In genomic region chr10:49407552-49408137, GRCh38 we compare ENCODE assay signal across 8 cellular contexts. TPM values are rescaled to one million over a fixed set of nuclear protein-coding genes. Genes with fewer than 3 reads are reported as not detected.
DNase-seq lines count a peak whose midpoint lies in the region; ATAC-seq and TF ChIP-seq lines count a peak whose summit lies in the region.

No MANE protein-coding gene starts in this region.

- ATAC-seq in HCT116 (peak; percentile 93), lung (ENCODE audit: insufficient read depth, low FRiP score) (peak; percentile 77), GM18907 (IDR thresholded peaks at IDR 0.05; ENCODE audit: unreplicated experiment) (no peak)

- H3K4me1 Mint-ChIP-seq in activated CD4-positive, alpha-beta T cell treated with anti-CD3 and anti-CD28 coated beads, Interleukin-2, amount 10 ng/mL, durations not matched to agents 7 days and 5 days = no peaks in the 10 kb centered on the region

- no peaks in the 10 kb centered on the region for H3K36me3 Mint-ChIP-seq in activated CD4-positive, alpha-beta T cell treated with anti-CD3 and anti-CD28 coated beads, Interleukin-2, amount 10 ng/mL, durations not matched to agents 7 days and 5 days (ENCODE audit: low read depth)

- RAD21 ChIA-PET in HCT116 (lab: Charles Lee; ENCODE audit: low non-redundant PET in 1 of 2, low total read pairs in 2 of 2, uncharacterized antibody in 2 of 2, unreplicated experiment in 2 of 2) = interaction anchor here (1.3 to 1.8 kb wide), 3 partner anchors 104 to 111 kb away, joined by 6 to 14 read pairs (median 10); no protein-coding TSS in a partner anchor

- H3K4me1 ChIP-seq in HCT116 (ENCODE audit: control insufficient read depth in 1 of 2, insufficient read depth in 2 of 2, low read length in 2 of 2) (no peaks in the 10 kb centered on the region), lung (ENCODE audit: control insufficient read depth in 2 of 2, insufficient read depth in 2 of 2, low read length in 2 of 2) (no peaks in the 10 kb centered on the region)

- no peak overlapping the region for H3K27ac Mint-ChIP-seq in activated CD4-positive, alpha-beta T cell treated with anti-CD3 and anti-CD28 coated beads, Interleukin-2, amount 10 ng/mL, durations not matched to agents 7 days and 5 days

- intact Hi-C loops in HCT116 (cut with micrococcal nuclease) = loop anchor here (1.0 kb wide), 2 partner anchors 105 to 112 kb away; no protein-coding TSS in a partner anchor

- BruUV-seq in HCT116 (replicated peaks; lab: Mats Ljungman, UMichigan) = no TSS peak

- peak; percentile 88 for TF ChIP-seq RAD21 in HCT116 (IDR thresholded peaks at IDR 0.05; ENCODE audit: low read depth)

- H3K9ac ChIP-seq in HCT116 (ENCODE audit: low read length) = no peak overlapping the region

- H3K9me3 ChIP-seq in HCT116 (ENCODE audit: control insufficient read depth in 1 of 2, insufficient read depth in 1 of 2, low read depth in 1 of 2, low read length in 2 of 2) = no peaks in the 10 kb centered on the region
- no peaks in the 10 kb centered on the region for H3K9me3 ChIP-seq in lung (ENCODE audit: control insufficient read depth in 2 of 2, insufficient read depth in 1 of 2, low read length in 1 of 2)

- no peaks in the 10 kb centered on the region for H3K9me2 ChIP-seq in HCT116 (ENCODE audit: insufficient read depth)

- H3K27ac ChIP-seq in HCT116 (ENCODE audit: low read depth, low read length) = no peak overlapping the region
- no peak overlapping the region for H3K27ac ChIP-seq in lung (ENCODE audit: low read depth in 1 of 2, low read length in 1 of 2)

- H3K4me3 ChIP-seq in HCT116 (replicated peaks in 1 of 2; ENCODE audit: low read depth in 1 of 2, low read length in 2 of 2) (no peak overlapping the region), lung (no peak overlapping the region)

- TF ChIP-seq POLR2A in HCT116 (IDR thresholded peaks at IDR 0.05; ENCODE audit: borderline replicate concordance, extremely low read depth, insufficient read depth, insufficient read length) = no peak

- TF ChIP-seq CTCF in HCT116 (IDR thresholded peaks at IDR 0.05 in 2 of 3, conservative IDR thresholded peaks at IDR 0.05 in 1 of 3; ENCODE audit: borderline replicate concordance in 1 of 3, insufficient read depth in 1 of 3, low read depth in 2 of 3, low read length in 2 of 3) (peak; percentile 85 to 96 (median 94)), lung (IDR thresholded peaks at IDR 0.05; ENCODE audit: control extremely low read depth, extremely low read depth) (peak; percentile 65)

- H3K27me3 ChIP-seq in HCT116 (ENCODE audit: insufficient read depth, low read length) = peaks cover 36% of the 10 kb centered on the region
- H3K27me3 ChIP-seq in lung (ENCODE audit: control insufficient read depth, insufficient read depth) = no peaks in the 10 kb centered on the region

- DNase-seq in DMS114 treated with DMSO at 0.1 percent for 48 hours (lab: John Stamatoyannopoulos, UW; ENCODE audit: unreplicated experiment) (peak; percentile 64), HCT116 (ENCODE audit: low read depth, low spot score) (peak; percentile 57), NCI-H345 treated with DMSO at 0.1 percent for 48 hours (lab: John Stamatoyannopoulos, UW; ENCODE audit: unreplicated experiment) (peak; percentile 25), dedifferentiated amniotic fluid mesenchymal stem cell (ENCODE audit: extremely low spot score) (peak; percentile 74), lung (ENCODE audit: low spot score) (peak; percentile 70)
- peak; percentile 81 for DNase-seq in activated CD4-positive, alpha-beta T cell treated with anti-CD3 and anti-CD28 coated beads, Interleukin-2, amount 10 ng/mL, durations not matched to agents 7 days and 5 days
- DNase-seq in stimulated activated CD8-positive, alpha-beta memory T cell treated with anti-CD3 and anti-CD28 coated beads, Interleukin-12 subunit alpha, Interleukin-12 subunit beta, amount 100 ng/mL, for 24 hours (ENCODE audit: extremely low read depth) = peak; percentile 32

- H3K4me3 Mint-ChIP-seq in activated CD4-positive, alpha-beta T cell treated with anti-CD3 and anti-CD28 coated beads, Interleukin-2, amount 10 ng/mL, durations not matched to agents 7 days and 5 days = no peak overlapping the region

- H4K20me1 ChIP-seq in HCT116 (ENCODE audit: insufficient read depth) = no peaks in the 10 kb centered on the region

- CTCF ChIA-PET in HCT116 (lab: Charles Lee) = interaction anchor here (0.6 to 6.8 kb wide), 36 partner anchors 8 to 816 kb away, joined by 3 to 123 read pairs (median 4); partner anchors contain the start of gene ERCC6
- CTCF ChIA-PET in activated CD4-positive, alpha-beta T cell treated with anti-CD3 and anti-CD28 coated beads, Interleukin-2, amount 10 ng/mL, durations not matched to agents 7 days and 5 days (lab: Charles Lee) = interaction anchor here (0.7 to 2.8 kb wide), 14 partner anchors 9 to 774 kb away, joined by 3 to 17 read pairs (median 4); no protein-coding TSS in a partner anchor

- no peaks in the 10 kb centered on the region for H3K79me2 ChIP-seq in HCT116 (ENCODE audit: insufficient read depth, low read length)

- H3K36me3 ChIP-seq in HCT116 (ENCODE audit: control insufficient read depth in 1 of 2, insufficient read depth in 2 of 2, low read length in 2 of 2) = no peaks in the 10 kb centered on the region
- no peaks in the 10 kb centered on the region for H3K36me3 ChIP-seq in lung (ENCODE audit: control insufficient read depth in 2 of 2, insufficient read depth in 2 of 2, low read length in 2 of 2)

- no peak overlapping the region for H3K4me2 ChIP-seq in HCT116 (ENCODE audit: low read length)

- WGBS in lung, 2 donors = 3% methylated on average over 2 of the region's 2 CpGs

- H2AFZ ChIP-seq in HCT116 (ENCODE audit: low read depth, low read length, poor library complexity, severe bottlenecking) = no peak overlapping the region

- H3K9me3 Mint-ChIP-seq in activated CD4-positive, alpha-beta T cell treated with anti-CD3 and anti-CD28 coated beads, Interleukin-2, amount 10 ng/mL, durations not matched to agents 7 days and 5 days = no peaks in the 10 kb centered on the region

- peaks cover 27% of the 10 kb centered on the region for H3K27me3 Mint-ChIP-seq in activated CD4-positive, alpha-beta T cell treated with anti-CD3 and anti-CD28 coated beads, Interleukin-2, amount 10 ng/mL, durations not matched to agents 7 days and 5 days

- POLR2A ChIA-PET in HCT116 (lab: Charles Lee) = no interaction called here
- POLR2A ChIA-PET in activated CD4-positive, alpha-beta T cell treated with anti-CD3 and anti-CD28 coated beads, Interleukin-2, amount 10 ng/mL, durations not matched to agents 7 days and 5 days (lab: Charles Lee) = no interaction called here

TF ChIP-seq in HCT116, 20 proteins besides CTCF, POLR2A, EP300 and RAD21:
- TF ChIP-seq JUND (IDR thresholded peaks at IDR 0.05) (no peak), TCF7L2 (IDR thresholded peaks at IDR 0.05; ENCODE audit: borderline replicate concordance, extremely low read depth, insufficient read depth, insufficient read length) (peak; percentile 12)

RNA-seq across cellular contexts. Expression of gene DRGX, which starts 11.8 kb away (rescaled TPM):
- not detected for total RNA-seq in HCT116 (2021; ENCODE audit: unreplicated experiment)
- not detected in 2 replicates for polyA plus RNA-seq in HCT116 (2012)
- total RNA-seq in activated CD4-positive, alpha-beta T cell treated with anti-CD3 and anti-CD28 coated beads, Interleukin-2, amount 10 ng/mL, durations not matched to agents 7 days and 5 days = not detected
- not detected for total RNA-seq in lung
- under 1 TPM in 1 of 2 donors, not detected in 1; 0.10 TPM for polyA plus RNA-seq in lung

Comparison
In these comparisons a context has a peak if more than half of its experiments do, and no peak if none do; other contexts are left out.
1. DNase-seq: peak in every context shown above with its lines; median percentile 81 in activated CD4-positive, alpha-beta T cell treated with anti-CD3 and anti-CD28 coated beads, Interleukin-2, amount 10 ng/mL, durations not matched to agents 7 days and 5 days; 74 in dedifferentiated amniotic fluid mesenchymal stem cell; 70 in lung; 64 in DMS114 treated with DMSO at 0.1 percent for 48 hours; 57 in HCT116; 32 in stimulated activated CD8-positive, alpha-beta memory T cell treated with anti-CD3 and anti-CD28 coated beads, Interleukin-12 subunit alpha, Interleukin-12 subunit beta, amount 100 ng/mL, for 24 hours; 25 in NCI-H345 treated with DMSO at 0.1 percent for 48 hours.